ENCODE assay signal across 1 cellular context in the genomic region with DNA sequence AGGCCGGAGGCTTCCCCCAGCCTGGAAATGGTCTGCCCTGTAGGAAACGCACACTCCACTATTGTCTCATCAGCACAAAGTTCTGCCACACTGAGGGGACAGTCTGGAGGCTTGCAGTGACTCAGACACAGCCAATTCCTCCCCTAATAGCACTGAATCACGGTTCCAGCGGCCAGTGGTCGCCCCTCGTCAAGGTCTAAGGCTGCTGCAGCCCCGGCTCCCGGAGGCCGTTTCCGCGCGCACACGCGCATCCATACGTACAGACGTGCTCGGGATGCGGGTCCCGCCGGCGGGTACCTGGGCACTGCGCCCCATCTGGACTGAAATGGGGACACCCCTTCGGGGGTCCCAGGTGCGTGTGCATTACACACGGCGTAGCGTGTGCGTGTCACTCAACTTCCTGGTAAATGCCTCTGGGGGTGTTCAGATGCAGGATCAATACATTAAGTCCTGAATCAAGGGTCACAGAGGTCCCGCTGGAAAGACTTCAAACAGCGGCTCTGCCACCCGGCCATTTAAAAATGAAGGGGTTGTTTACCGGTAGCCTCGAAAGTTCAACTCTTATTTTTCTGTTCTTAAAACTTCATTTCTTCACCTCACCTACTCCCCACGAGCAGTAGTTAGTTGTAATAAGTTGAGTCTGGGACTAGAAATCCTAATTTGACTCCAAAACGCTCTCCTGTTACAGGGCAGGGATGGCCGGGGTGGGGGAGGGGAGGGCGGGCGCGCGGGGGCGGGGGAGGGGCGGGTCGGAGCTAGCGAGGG.
TF ChIP-seq lines count a peak whose summit lies in the region.

No MANE protein-coding gene starts in this region.

TF ChIP-seq in HepG2, 621 proteins besides CTCF, POLR2A, EP300 and RAD21 (continued from another document):
- TF ChIP-seq, protein P1, sequence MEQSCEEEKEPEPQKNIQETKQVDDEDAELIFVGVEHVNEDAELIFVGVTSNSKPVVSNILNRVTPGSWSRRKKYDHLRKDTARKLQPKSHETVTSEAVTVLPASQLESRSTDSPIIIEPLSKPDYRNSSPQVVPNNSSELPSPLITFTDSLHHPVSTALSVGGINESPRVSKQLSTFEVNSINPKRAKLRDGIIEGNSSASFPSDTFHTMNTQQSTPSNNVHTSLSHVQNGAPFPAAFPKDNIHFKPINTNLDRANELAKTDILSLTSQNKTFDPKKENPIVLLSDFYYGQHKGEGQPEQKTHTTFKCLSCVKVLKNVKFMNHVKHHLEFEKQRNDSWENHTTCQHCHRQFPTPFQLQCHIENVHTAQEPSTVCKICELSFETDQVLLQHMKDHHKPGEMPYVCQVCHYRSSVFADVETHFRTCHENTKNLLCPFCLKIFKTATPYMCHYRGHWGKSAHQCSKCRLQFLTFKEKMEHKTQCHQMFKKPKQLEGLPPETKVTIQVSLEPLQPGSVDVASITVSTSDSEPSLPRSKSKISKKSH (CRISPR knock-in tag; IDR thresholded peaks at IDR 0.05; ENCODE audit: borderline replicate concordance) = no peak
- TF ChIP-seq ZNF232 (CRISPR knock-in tag; IDR thresholded peaks at IDR 0.05; ENCODE audit: borderline replicate concordance) = peak; percentile 77; the same call in 1 of the 2 replicates
- TF ChIP-seq, protein P2, sequence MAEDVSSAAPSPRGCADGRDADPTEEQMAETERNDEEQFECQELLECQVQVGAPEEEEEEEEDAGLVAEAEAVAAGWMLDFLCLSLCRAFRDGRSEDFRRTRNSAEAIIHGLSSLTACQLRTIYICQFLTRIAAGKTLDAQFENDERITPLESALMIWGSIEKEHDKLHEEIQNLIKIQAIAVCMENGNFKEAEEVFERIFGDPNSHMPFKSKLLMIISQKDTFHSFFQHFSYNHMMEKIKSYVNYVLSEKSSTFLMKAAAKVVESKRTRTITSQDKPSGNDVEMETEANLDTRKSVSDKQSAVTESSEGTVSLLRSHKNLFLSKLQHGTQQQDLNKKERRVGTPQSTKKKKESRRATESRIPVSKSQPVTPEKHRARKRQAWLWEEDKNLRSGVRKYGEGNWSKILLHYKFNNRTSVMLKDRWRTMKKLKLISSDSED (CRISPR knock-in tag; IDR thresholded peaks at IDR 0.05) = no peak
